ENCODE assay signal across 9 cellular contexts in genomic region chr2:235500761-235501662, GRCh38. TPM values are rescaled to one million over a fixed set of nuclear protein-coding genes. Genes with fewer than 3 reads are reported as not detected.
A peak's percentile ranks its signal among the peaks of the same experiment; 100 is the strongest.
DNase-seq lines count a peak whose midpoint lies in the region; ATAC-seq and TF ChIP-seq lines count a peak whose summit lies in the region.
"Had no signal": no experiment of that assay in that cellular context is flagged by ENCODE, and none has a peak within 500 bp of the region (broad histone marks: within the 10 kb centered on the region; RNA-seq: fewer than 3 reads in every experiment).

No MANE protein-coding gene starts in this region.

- H2BK120ac ChIP-seq in H9 (ENCODE audit: low read depth, low read length, poor library complexity, severe bottlenecking), result no peak overlapping the region

- H2AK5ac ChIP-seq in H9 (ENCODE audit: insufficient read length, low read length), result no peak overlapping the region

- no peak for ATAC-seq in T-helper 17 cell
- ATAC-seq in GM18907 (IDR thresholded peaks at IDR 0.05; ENCODE audit: unreplicated experiment), result no peak
- ATAC-seq in HG02884 (IDR thresholded peaks at IDR 0.05; ENCODE audit: unreplicated experiment), result no peak

- H3K27ac Mint-ChIP-seq in H9 (peak overlapping the region; percentile 77 to 89 (median 89); a peak in 4 of 7 replicates), T-helper 17 cell (no peak overlapping the region)
- H3K27ac Mint-ChIP-seq: immature natural killer cell had no signal

- H3K27me3 ChIP-seq in A673 (replicated peaks; ENCODE audit: insufficient read depth, low read depth, low read length, poor library complexity) (no peaks in the 10 kb centered on the region), H9 (ENCODE audit: insufficient read depth, low read length) (no peaks in the 10 kb centered on the region)

- H4K91ac ChIP-seq in H9 (ENCODE audit: insufficient read length, low read depth, low read length), result no peak overlapping the region

- H3K9me3 ChIP-seq in A673 (ENCODE audit: low read depth, low read length, poor library complexity, severe bottlenecking) (no peaks in the 10 kb centered on the region), H9 (ENCODE audit: control insufficient read depth, low read depth, low read length) (no peaks in the 10 kb centered on the region), T-helper 17 cell (ENCODE audit: control insufficient read depth, low read length, poor library complexity, severe bottlenecking) (no peaks in the 10 kb centered on the region)

- H3K27me3 Mint-ChIP-seq in H9 (ENCODE audit: low read depth), result peaks cover 6% of the 10 kb centered on the region; the same call in 1 of the 2 replicates
- H3K27me3 Mint-ChIP-seq in T-helper 17 cell, result peaks cover 91% of the 10 kb centered on the region

- intact Hi-C loops in A673 (cut with micrococcal nuclease; ENCODE audit: unreplicated experiment), result no loop called here

- no peak overlapping the region for H2BK20ac ChIP-seq in H9 (ENCODE audit: low read depth, low read length, poor library complexity, severe bottlenecking)

- no peak overlapping the region for H2BK15ac ChIP-seq in H9 (ENCODE audit: low read depth, low read length)

- TF ChIP-seq CTCF in A673 (conservative IDR thresholded peaks at IDR 0.05; ENCODE audit: low read depth, low read length), result no peak
- TF ChIP-seq CTCF in H9 (conservative IDR thresholded peaks at IDR 0.05), result no peak
- TF ChIP-seq CTCF in fibroblast of the aortic adventitia (IDR thresholded peaks at IDR 0.05; ENCODE audit: insufficient read depth, low read length), result no peak

- H3K4me1 ChIP-seq in A673 (ENCODE audit: insufficient read depth, low read length, poor library complexity, severe bottlenecking), result peaks cover 45% of the 10 kb centered on the region
- H3K4me1 ChIP-seq in H9 (ENCODE audit: insufficient read depth, low read length), result peaks cover 22% of the 10 kb centered on the region; the same call in 1 of the 2 replicates

- peak; percentile 52 for DNase-seq in A673 (ENCODE audit: low spot score)
- no peak for DNase-seq in H9
- no peak for DNase-seq in T-helper 17 cell
- peak; percentile 51 for DNase-seq in fibroblast of the aortic adventitia (ENCODE audit: low read depth)
- DNase-seq in epidermal melanocyte (ENCODE audit: insufficient read length, low spot score), result no peak
- no peak for DNase-seq in OCI-M1 (lab: John Stamatoyannopoulos, UW)
- DNase-seq: immature natural killer cell had no signal

- H3K27ac ChIP-seq in A673 (ENCODE audit: low read depth, low read length, poor library complexity, severe bottlenecking) (peak overlapping the region; percentile 18), H9 (ENCODE audit: insufficient read length, low read depth, low read length) (no peak overlapping the region)

- no peak overlapping the region for H4K8ac ChIP-seq in H9 (replicated peaks; ENCODE audit: insufficient read length, low read depth, low read length)

- H3T11ph ChIP-seq in H9 (ENCODE audit: low read length), result no peak overlapping the region

- H3K36me3 Mint-ChIP-seq in H9 (ENCODE audit: insufficient read depth in 1 of 3, low read depth in 3 of 3) (no peaks in the 10 kb centered on the region; a peak in 1 of 7 replicates), T-helper 17 cell (ENCODE audit: low read depth) (peaks cover 2% of the 10 kb centered on the region)
- H3K36me3 Mint-ChIP-seq: immature natural killer cell had no signal

- no peak overlapping the region for H3K14ac ChIP-seq in H9 (ENCODE audit: insufficient read depth, low read length)

- peaks cover 78 to 87% of the 10 kb centered on the region in 2 experiments for H3K4me1 Mint-ChIP-seq in H9
- peaks cover 10% of the 10 kb centered on the region for H3K4me1 Mint-ChIP-seq in T-helper 17 cell

- WGBS in H9 (ENCODE audit: extremely low coverage, insufficient read length, low lambda C conversion rate), result no CpG with 5 or more reads among the region's 18 CpGs

- H3K23me2 ChIP-seq in H9 (ENCODE audit: insufficient read length, low read depth, low read length, poor library complexity, severe bottlenecking), result peaks cover 4% of the 10 kb centered on the region

- no peak overlapping the region for H3K56ac ChIP-seq in H9 (ENCODE audit: insufficient read length, low read depth, low read length)

- no peak overlapping the region for H3K4me2 ChIP-seq in H9 (ENCODE audit: insufficient read depth, insufficient read length, low read length)

- H2BK12ac ChIP-seq in H9 (ENCODE audit: insufficient read length, low read depth, low read length), result no peak overlapping the region

- no peak overlapping the region for H3K23ac ChIP-seq in H9 (ENCODE audit: insufficient read length, low read depth, low read length)

- H2BK5ac ChIP-seq in H9 (ENCODE audit: insufficient read length, low read length), result no peak overlapping the region

- BruUV-seq in A673 (replicated peaks; lab: Mats Ljungman, UMichigan), result no TSS peak

- no peaks in the 10 kb centered on the region; a peak in 1 of 5 replicates for H3K9me3 Mint-ChIP-seq in H9
- H3K9me3 Mint-ChIP-seq: immature natural killer cell had no signal

- H4K20me1 ChIP-seq in H9 (ENCODE audit: control insufficient read depth, insufficient read depth, insufficient read length), result no peaks in the 10 kb centered on the region

- POLR2A ChIA-PET in A673 (lab: Charles Lee; ENCODE audit: low non-redundant PET), result interaction anchor here (0.5 kb wide), 1 partner anchor 146 kb away, joined by 6 read pairs; no protein-coding TSS in a partner anchor

- H3K4me3 ChIP-seq in A673 (ENCODE audit: low read depth, low read length, poor library complexity, severe bottlenecking), result no peak overlapping the region
- no peak overlapping the region for H3K4me3 ChIP-seq in fibroblast of the aortic adventitia (ENCODE audit: low read depth, low read length)

- no peaks in the 10 kb centered on the region for H3K79me1 ChIP-seq in H9 (ENCODE audit: insufficient read depth, low read depth, low read length, poor library complexity, severe bottlenecking)

- H3K4me3 Mint-ChIP-seq in H9, result peak overlapping the region; percentile 33; a peak in 3 of 5 replicates
- H3K4me3 Mint-ChIP-seq in T-helper 17 cell, result peak overlapping the region; percentile 39

- H3K18ac ChIP-seq in H9 (ENCODE audit: insufficient read length, low read depth, low read length), result no peak overlapping the region

- no peak overlapping the region for H4K5ac ChIP-seq in H9 (ENCODE audit: insufficient read length, low read depth, low read length)

- H3K79me2 ChIP-seq in H9 (ENCODE audit: insufficient read depth, low read length), result peaks cover 14% of the 10 kb centered on the region; the same call in 1 of the 2 replicates

- CTCF ChIA-PET in A673 (lab: Charles Lee), result interaction anchor here (0.6 kb wide), 1 partner anchor 93 kb away, joined by 3 read pairs; no protein-coding TSS in a partner anchor

- no peak overlapping the region for H3K9ac ChIP-seq in H9 (ENCODE audit: extremely low read depth, insufficient read length, low read length)

- no peak overlapping the region for H2AFZ ChIP-seq in H9 (ENCODE audit: low read length)

- no peak overlapping the region for H3K4ac ChIP-seq in H9 (ENCODE audit: low read depth, low read length)

- H3K36me3 ChIP-seq in A673 (ENCODE audit: insufficient read depth, low read length, poor library complexity, severe bottlenecking), result no peaks in the 10 kb centered on the region

RNA-seq across cellular contexts. Expression of gene AGAP1, which starts 7.2 kb away (rescaled TPM):
- 25.3 and 27.5 TPM in 2 replicates for total RNA-seq in A673 (2021)
- 24.8 and 25.8 TPM in 2 replicates for total RNA-seq in H9 (2021)
- 10 to 100 TPM in 1 of 2 donors, 1 to 10 TPM in 1; 7.6 to 16.8 TPM for total RNA-seq in T-helper 17 cell
- total RNA-seq in fibroblast of the aortic adventitia (ENCODE audit: low replicate concordance), result 9.8 and 12.3 TPM in 2 replicates

Comparison
In these comparisons a context has a peak if more than half of its experiments do, and no peak if none do; other contexts are left out.
1. DNase-seq: peak in A673 (single experiment) and fibroblast of the aortic adventitia (single experiment); none in H9 (single experiment), T-helper 17 cell (0 of 3), epidermal melanocyte (single experiment) and OCI-M1 (single experiment).